ENCODE assay signal across 21 cellular contexts in genomic region chr11:110286298-110287040, GRCh38. TPM values are rescaled to one million over a fixed set of nuclear protein-coding genes. Genes with fewer than 3 reads are reported as not detected.
A peak's percentile ranks its signal among the peaks of the same experiment; 100 is the strongest.
DNase-seq lines count a peak whose midpoint lies in the region; ATAC-seq, FAIRE-seq and TF ChIP-seq lines count a peak whose summit lies in the region.
"Had no signal": no experiment of that assay in that cellular context is flagged by ENCODE, and none has a peak within 500 bp of the region (broad histone marks: within the 10 kb centered on the region; RNA-seq: fewer than 3 reads in every experiment).

No MANE protein-coding gene starts in this region.

- TF ChIP-seq CTCF in WTC11 (IDR thresholded peaks at IDR 0.05) = no peak
- peak; percentile 42 for TF ChIP-seq CTCF in mesothelial cell of epicardium (IDR thresholded peaks at IDR 0.05; ENCODE audit: unreplicated experiment)
- no peak for TF ChIP-seq CTCF in kidney (IDR thresholded peaks at IDR 0.05; ENCODE audit: borderline replicate concordance, extremely low read depth, insufficient read depth)
- no peak for TF ChIP-seq CTCF in GM20000 (IDR thresholded peaks at IDR 0.05; ENCODE audit: extremely low read depth, missing control alignments)

- H3K36me3 Mint-ChIP-seq in WTC11 (peaks cover 6% of the 10 kb centered on the region; the same call in 1 of the 2 replicates), mesothelial cell of epicardium (peaks cover 10% of the 10 kb centered on the region)

- H3K4me3 Mint-ChIP-seq in WTC11 (no peak overlapping the region), mesothelial cell of epicardium (no peak overlapping the region)
- H3K4me3 Mint-ChIP-seq: stimulated activated naive CD8-positive, alpha-beta T cell treated with anti-CD3 and anti-CD28 coated beads, Interleukin-15, amount 100 ng/mL, for 72 hours had no signal

- FAIRE-seq in kidney (lab: Jason Lieb, UNC) = no peak
- FAIRE-seq: endometrium, frontal cortex had no signal

- POLR2A ChIA-PET in WTC11 (lab: Charles Lee) = no interaction called here

- H3K9me3 Mint-ChIP-seq in WTC11 = no peaks in the 10 kb centered on the region
- no peaks in the 10 kb centered on the region for H3K9me3 Mint-ChIP-seq in mesothelial cell of epicardium
- H3K9me3 Mint-ChIP-seq: stimulated activated naive CD8-positive, alpha-beta T cell treated with anti-CD3 and anti-CD28 coated beads, Interleukin-15, amount 100 ng/mL, for 72 hours had no signal

- no peak overlapping the region for H3K9ac ChIP-seq in kidney (ENCODE audit: low read length in 2 of 2)
- H3K9ac ChIP-seq: BLaER1 treated with 17β-estradiol and CSF1 and Interleukin-3, amounts not matched to agents 10 nM and 100 nM had no signal

- no peaks in the 10 kb centered on the region for H3K36me3 ChIP-seq in kidney (ENCODE audit: control insufficient read depth in 1 of 2, insufficient read depth in 2 of 2, low read length in 2 of 2)
- H3K36me3 ChIP-seq: neutrophil had no signal

- H3K4me3 ChIP-seq in kidney (ENCODE audit: low read length in 2 of 2) = no peak overlapping the region
- H3K4me3 ChIP-seq: BLaER1 treated with 17β-estradiol and CSF1 and Interleukin-3, amounts not matched to agents 10 nM and 100 nM had no signal

- H3K27ac Mint-ChIP-seq in WTC11 = peak overlapping the region; percentile 82
- H3K27ac Mint-ChIP-seq in mesothelial cell of epicardium = peak overlapping the region; percentile 55
- H3K27ac Mint-ChIP-seq: stimulated activated naive CD8-positive, alpha-beta T cell treated with anti-CD3 and anti-CD28 coated beads, Interleukin-15, amount 100 ng/mL, for 72 hours had no signal

- no peak overlapping the region for H3K27ac ChIP-seq in kidney (ENCODE audit: low read depth in 2 of 2, low read length in 2 of 2)
- H3K27ac ChIP-seq: 22Rv1; BLaER1 treated with 17β-estradiol and CSF1 and Interleukin-3, amounts not matched to agents 10 nM and 100 nM; neutrophil had no signal

- DNase-seq in DMS153 (lab: John Stamatoyannopoulos, UW) (peak; percentile 55), DMS153 treated with DMSO at 0.1 percent for 48 hours (lab: John Stamatoyannopoulos, UW; ENCODE audit: unreplicated experiment) (no peak), NCI-H2107 treated with DMSO at 0.1 percent for 48 hours (lab: John Stamatoyannopoulos, UW; ENCODE audit: unreplicated experiment) (peak; percentile 67), WTC11 (ENCODE audit: low spot score) (no peak), mesothelial cell of epicardium (ENCODE audit: low spot score in 2 of 2, unreplicated experiment in 2 of 2) (no peak), kidney (no peak), HT-29 (ENCODE audit: low spot score) (no peak), GM20000 (ENCODE audit: low spot score) (no peak)
- DNase-seq: activated effector memory CD4-positive, alpha-beta T cell treated with anti-CD3 and anti-CD28 coated beads, Interleukin-2, amount 50 U/mL, for 16 hours; amniotic stem cell; HCEC 1CT; Karpas-422; NCI-H1694; OCI-M1; stimulated activated naive CD8-positive, alpha-beta T cell treated with anti-CD3 and anti-CD28 coated beads, Interleukin-15, amount 100 ng/mL, for 72 hours had no signal

- CTCF ChIA-PET in WTC11 (lab: Charles Lee) = interaction anchor here (1.4 kb wide), 1 partner anchor 91 kb away, joined by 3 read pairs; no protein-coding TSS in a partner anchor

- peaks cover 26% of the 10 kb centered on the region for H3K4me1 Mint-ChIP-seq in WTC11
- peaks cover 19% of the 10 kb centered on the region for H3K4me1 Mint-ChIP-seq in mesothelial cell of epicardium

- intact Hi-C loops in kidney (cut with DNase I) = no loop called here

- no peaks in the 10 kb centered on the region for H3K27me3 Mint-ChIP-seq in WTC11 (ENCODE audit: low read depth)
- no peaks in the 10 kb centered on the region for H3K27me3 Mint-ChIP-seq in mesothelial cell of epicardium (ENCODE audit: low read depth)
- H3K27me3 Mint-ChIP-seq: stimulated activated naive CD8-positive, alpha-beta T cell treated with anti-CD3 and anti-CD28 coated beads, Interleukin-15, amount 100 ng/mL, for 72 hours had no signal

- H3K9me3 ChIP-seq in kidney (ENCODE audit: control insufficient read depth in 1 of 2, low read length in 2 of 2) = no peaks in the 10 kb centered on the region
- H3K9me3 ChIP-seq: neutrophil had no signal

- ATAC-seq in WTC11 = no peak
- ATAC-seq: left lobe of liver; stimulated activated naive CD8-positive, alpha-beta T cell treated with anti-CD3 and anti-CD28 coated beads, Interleukin-15, amount 100 ng/mL, for 72 hours had no signal

- H3K4me1 ChIP-seq in kidney (ENCODE audit: control insufficient read depth in 1 of 2, insufficient read depth in 1 of 2, low read depth in 1 of 2, low read length in 2 of 2) = peaks cover 3 to 5% of the 10 kb centered on the region in 2 donors

TF ChIP-seq in WTC11, 78 proteins besides CTCF, POLR2A, EP300 and RAD21:
- TF ChIP-seq ZMAT4 (CRISPR knock-in tag; IDR thresholded peaks at IDR 0.05) = no peak
- no peak for TF ChIP-seq EMX1 (CRISPR knock-in tag; IDR thresholded peaks at IDR 0.05)

RNA-seq across cellular contexts. Expression of gene RDX, which starts 9.9 kb away (rescaled TPM):
- total RNA-seq in WTC11 (2021) = 71.8 to 77.4 TPM (median 72.9 TPM) in 3 replicates
- 117 to 127 TPM (median 126 TPM) in 3 replicates for total RNA-seq in mesothelial cell of epicardium
- 97.3 TPM for total RNA-seq in kidney
- polyA plus RNA-seq in kidney (ENCODE audit: insufficient read depth, low read depth, low replicate concordance) = 28.0 TPM
- total RNA-seq in HT-29 (2014; rRNA removed; shearing (Covaris generic)) = 4.9 and 9.0 TPM in 2 replicates

Comparison
In these comparisons a context has a peak if more than half of its experiments do, and no peak if none do; other contexts are left out.
1. DNase-seq: peak in DMS153 (single experiment) and NCI-H2107 treated with DMSO at 0.1 percent for 48 hours (single experiment); none in DMS153 treated with DMSO at 0.1 percent for 48 hours (single experiment), WTC11 (single experiment), mesothelial cell of epicardium (0 of 2), kidney (single experiment), HT-29 (single experiment) and GM20000 (single experiment).